Comparison of ENCODE assay signal across 1 cellular context in the genomic region with DNA sequence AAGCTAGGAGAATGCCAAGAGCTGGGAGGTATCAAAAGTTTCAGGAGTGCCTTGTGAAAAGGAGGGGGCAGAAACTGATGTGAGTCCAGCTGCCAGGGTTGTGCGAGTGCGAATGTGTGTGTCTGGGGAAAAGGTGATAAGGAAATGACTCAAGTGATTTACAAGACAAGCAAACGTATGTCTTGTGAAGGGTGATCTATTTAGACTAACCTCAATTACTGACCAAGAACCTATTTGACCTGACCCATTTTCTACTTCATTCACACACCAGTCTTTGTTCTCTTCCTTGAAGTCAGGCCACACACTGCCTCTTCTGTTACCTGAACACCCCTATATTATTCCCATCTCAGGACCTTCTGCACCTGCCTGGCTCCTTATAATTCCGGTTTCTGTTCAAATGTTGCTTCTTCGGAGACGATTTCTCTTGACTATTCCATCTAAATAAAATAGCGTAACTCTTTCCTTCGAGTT.
TF ChIP-seq lines count a peak whose summit lies in the region.

No MANE protein-coding gene starts in this region.

TF ChIP-seq in K562, 482 proteins besides CTCF, POLR2A, EP300 and RAD21 (continued from another document and continues in another):
- TF ChIP-seq, protein P1, sequence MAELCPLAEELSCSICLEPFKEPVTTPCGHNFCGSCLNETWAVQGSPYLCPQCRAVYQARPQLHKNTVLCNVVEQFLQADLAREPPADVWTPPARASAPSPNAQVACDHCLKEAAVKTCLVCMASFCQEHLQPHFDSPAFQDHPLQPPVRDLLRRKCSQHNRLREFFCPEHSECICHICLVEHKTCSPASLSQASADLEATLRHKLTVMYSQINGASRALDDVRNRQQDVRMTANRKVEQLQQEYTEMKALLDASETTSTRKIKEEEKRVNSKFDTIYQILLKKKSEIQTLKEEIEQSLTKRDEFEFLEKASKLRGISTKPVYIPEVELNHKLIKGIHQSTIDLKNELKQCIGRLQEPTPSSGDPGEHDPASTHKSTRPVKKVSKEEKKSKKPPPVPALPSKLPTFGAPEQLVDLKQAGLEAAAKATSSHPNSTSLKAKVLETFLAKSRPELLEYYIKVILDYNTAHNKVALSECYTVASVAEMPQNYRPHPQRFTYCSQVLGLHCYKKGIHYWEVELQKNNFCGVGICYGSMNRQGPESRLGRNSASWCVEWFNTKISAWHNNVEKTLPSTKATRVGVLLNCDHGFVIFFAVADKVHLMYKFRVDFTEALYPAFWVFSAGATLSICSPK (IDR thresholded peaks at IDR 0.05; ENCODE audit: borderline replicate concordance) = no peak
- TF ChIP-seq ZSCAN29 (IDR thresholded peaks at IDR 0.05) (0 out of 2 replicates have a peak, but pooled peaks have one; percentile 27), ZC3H4 (CRISPR knock-in tag; IDR thresholded peaks at IDR 0.05; ENCODE audit: borderline replicate concordance) (no peak), KLF16 (IDR thresholded peaks at IDR 0.05) (peak; percentile 91), POLR2B (IDR thresholded peaks at IDR 0.05; ENCODE audit: low read depth, partially characterized antibody) (no peak), NFXL1 (CRISPR knock-in tag; IDR thresholded peaks at IDR 0.05) (no peak), ZNF263 (CRISPR knock-in tag; IDR thresholded peaks at IDR 0.05; ENCODE audit: borderline replicate concordance) (no peak), ZNF57 (CRISPR knock-in tag; IDR thresholded peaks at IDR 0.05) (no peak), TGIF2 (CRISPR knock-in tag; IDR thresholded peaks at IDR 0.05) (no peak), ZEB2 (IDR thresholded peaks at IDR 0.05) (peak; percentile 76; the same call in 1 of the 2 replicates), GABPA (tag; conservative IDR thresholded peaks at IDR 0.05; ENCODE audit: low read depth) (no peak), ARID1B (IDR thresholded peaks at IDR 0.05) (peak; percentile 98), TRIM24 (IDR thresholded peaks at IDR 0.05) (peak; percentile 74 to 88; a peak in 3 of 4 replicates), POLR3A (IDR thresholded peaks at IDR 0.05; ENCODE audit: borderline replicate concordance, extremely low read depth, insufficient read depth, insufficient read length) (no peak), CBX1 (IDR thresholded peaks at IDR 0.05; ENCODE audit: low read depth) (no peak), ZNF165 (CRISPR knock-in tag; IDR thresholded peaks at IDR 0.05; ENCODE audit: borderline replicate concordance) (no peak), MTA3 (IDR thresholded peaks at IDR 0.05; ENCODE audit: borderline replicate concordance) (peak; percentile 80), RFX7 (CRISPR knock-in tag; IDR thresholded peaks at IDR 0.05) (no peak), ZNF766 (CRISPR knock-in tag; conservative IDR thresholded peaks at IDR 0.05) (peak; percentile 73), ZNF324 (CRISPR knock-in tag; IDR thresholded peaks at IDR 0.05) (no peak), JUNB (CRISPR knock-in tag; conservative IDR thresholded peaks at IDR 0.05) (no peak), RBM34 (IDR thresholded peaks at IDR 0.05; ENCODE audit: borderline replicate concordance, insufficient read depth, low read length) (no peak), MECOM (CRISPR knock-in tag; IDR thresholded peaks at IDR 0.05) (no peak), ZNF408 (CRISPR knock-in tag; IDR thresholded peaks at IDR 0.05; ENCODE audit: low read depth) (no peak), CBFA2T3 (IDR thresholded peaks at IDR 0.05) (peak; percentile 98), ZNF316 (IDR thresholded peaks at IDR 0.05) (peak; percentile 54; the same call in 1 of the 2 replicates), CEBPB (tag; IDR thresholded peaks at IDR 0.05) (no peak), EHMT2 (IDR thresholded peaks at IDR 0.05) (no peak), ETV5 (CRISPR knock-in tag; IDR thresholded peaks at IDR 0.05; ENCODE audit: low read depth) (peak; percentile 63), HSF4 (CRISPR knock-in tag; IDR thresholded peaks at IDR 0.05; ENCODE audit: borderline replicate concordance) (no peak), CTBP1 (IDR thresholded peaks at IDR 0.05; ENCODE audit: borderline replicate concordance) (peak; percentile 62; the same call in 1 of the 2 replicates), PTTG1 (tag; IDR thresholded peaks at IDR 0.05; ENCODE audit: low read depth) (no peak), ATF7 (IDR thresholded peaks at IDR 0.05) (peak; percentile 66), NFYB (IDR thresholded peaks at IDR 0.05; ENCODE audit: extremely low read depth, insufficient read length) (no peak), ERF (CRISPR knock-in tag; IDR thresholded peaks at IDR 0.05) (no peak), PHF21A (IDR thresholded peaks at IDR 0.05; ENCODE audit: borderline replicate concordance, low read depth) (no peak), MAFG (tag; conservative IDR thresholded peaks at IDR 0.05) (0 out of 2 replicates have a peak, but pooled peaks have one; percentile 22), CSDE1 (IDR thresholded peaks at IDR 0.05) (no peak)
- TF ChIP-seq, protein P2, sequence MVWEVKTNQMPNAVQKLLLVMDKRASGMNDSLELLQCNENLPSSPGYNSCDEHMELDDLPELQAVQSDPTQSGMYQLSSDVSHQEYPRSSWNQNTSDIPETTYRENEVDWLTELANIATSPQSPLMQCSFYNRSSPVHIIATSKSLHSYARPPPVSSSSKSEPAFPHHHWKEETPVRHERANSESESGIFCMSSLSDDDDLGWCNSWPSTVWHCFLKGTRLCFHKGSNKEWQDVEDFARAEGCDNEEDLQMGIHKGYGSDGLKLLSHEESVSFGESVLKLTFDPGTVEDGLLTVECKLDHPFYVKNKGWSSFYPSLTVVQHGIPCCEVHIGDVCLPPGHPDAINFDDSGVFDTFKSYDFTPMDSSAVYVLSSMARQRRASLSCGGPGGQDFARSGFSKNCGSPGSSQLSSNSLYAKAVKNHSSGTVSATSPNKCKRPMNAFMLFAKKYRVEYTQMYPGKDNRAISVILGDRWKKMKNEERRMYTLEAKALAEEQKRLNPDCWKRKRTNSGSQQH (CRISPR knock-in tag; IDR thresholded peaks at IDR 0.05) = no peak
- TF ChIP-seq, protein P3, sequence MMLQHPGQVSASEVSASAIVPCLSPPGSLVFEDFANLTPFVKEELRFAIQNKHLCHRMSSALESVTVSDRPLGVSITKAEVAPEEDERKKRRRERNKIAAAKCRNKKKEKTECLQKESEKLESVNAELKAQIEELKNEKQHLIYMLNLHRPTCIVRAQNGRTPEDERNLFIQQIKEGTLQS (IDR thresholded peaks at IDR 0.05) = peak; percentile 87
- TF ChIP-seq, protein P3 (CRISPR knock-in tag; conservative IDR thresholded peaks at IDR 0.05) = no peak
- TF ChIP-seq, protein P4, sequence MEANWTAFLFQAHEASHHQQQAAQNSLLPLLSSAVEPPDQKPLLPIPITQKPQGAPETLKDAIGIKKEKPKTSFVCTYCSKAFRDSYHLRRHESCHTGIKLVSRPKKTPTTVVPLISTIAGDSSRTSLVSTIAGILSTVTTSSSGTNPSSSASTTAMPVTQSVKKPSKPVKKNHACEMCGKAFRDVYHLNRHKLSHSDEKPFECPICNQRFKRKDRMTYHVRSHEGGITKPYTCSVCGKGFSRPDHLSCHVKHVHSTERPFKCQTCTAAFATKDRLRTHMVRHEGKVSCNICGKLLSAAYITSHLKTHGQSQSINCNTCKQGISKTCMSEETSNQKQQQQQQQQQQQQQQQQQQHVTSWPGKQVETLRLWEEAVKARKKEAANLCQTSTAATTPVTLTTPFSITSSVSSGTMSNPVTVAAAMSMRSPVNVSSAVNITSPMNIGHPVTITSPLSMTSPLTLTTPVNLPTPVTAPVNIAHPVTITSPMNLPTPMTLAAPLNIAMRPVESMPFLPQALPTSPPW (CRISPR knock-in tag; IDR thresholded peaks at IDR 0.05) = peak; percentile 74
- TF ChIP-seq, protein P5, sequence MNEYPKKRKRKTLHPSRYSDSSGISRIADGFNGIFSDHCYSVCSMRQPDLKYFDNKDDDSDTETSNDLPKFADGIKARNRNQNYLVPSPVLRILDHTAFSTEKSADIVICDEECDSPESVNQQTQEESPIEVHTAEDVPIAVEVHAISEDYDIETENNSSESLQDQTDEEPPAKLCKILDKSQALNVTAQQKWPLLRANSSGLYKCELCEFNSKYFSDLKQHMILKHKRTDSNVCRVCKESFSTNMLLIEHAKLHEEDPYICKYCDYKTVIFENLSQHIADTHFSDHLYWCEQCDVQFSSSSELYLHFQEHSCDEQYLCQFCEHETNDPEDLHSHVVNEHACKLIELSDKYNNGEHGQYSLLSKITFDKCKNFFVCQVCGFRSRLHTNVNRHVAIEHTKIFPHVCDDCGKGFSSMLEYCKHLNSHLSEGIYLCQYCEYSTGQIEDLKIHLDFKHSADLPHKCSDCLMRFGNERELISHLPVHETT (CRISPR knock-in tag; conservative IDR thresholded peaks at IDR 0.05 in 1 of 2, IDR thresholded peaks at IDR 0.05 in 1 of 2) = peak in 1 of 2 experiments; percentile 61; a peak in 2 of 4 replicates
- TF ChIP-seq, protein P6, sequence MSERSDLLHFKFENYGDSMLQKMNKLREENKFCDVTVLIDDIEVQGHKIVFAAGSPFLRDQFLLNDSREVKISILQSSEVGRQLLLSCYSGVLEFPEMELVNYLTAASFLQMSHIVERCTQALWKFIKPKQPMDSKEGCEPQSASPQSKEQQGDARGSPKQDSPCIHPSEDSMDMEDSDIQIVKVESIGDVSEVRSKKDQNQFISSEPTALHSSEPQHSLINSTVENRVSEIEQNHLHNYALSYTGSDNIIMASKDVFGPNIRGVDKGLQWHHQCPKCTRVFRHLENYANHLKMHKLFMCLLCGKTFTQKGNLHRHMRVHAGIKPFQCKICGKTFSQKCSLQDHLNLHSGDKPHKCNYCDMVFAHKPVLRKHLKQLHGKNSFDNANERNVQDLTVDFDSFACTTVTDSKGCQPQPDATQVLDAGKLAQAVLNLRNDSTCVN (CRISPR knock-in tag; IDR thresholded peaks at IDR 0.05) = no peak
- TF ChIP-seq, protein P7, sequence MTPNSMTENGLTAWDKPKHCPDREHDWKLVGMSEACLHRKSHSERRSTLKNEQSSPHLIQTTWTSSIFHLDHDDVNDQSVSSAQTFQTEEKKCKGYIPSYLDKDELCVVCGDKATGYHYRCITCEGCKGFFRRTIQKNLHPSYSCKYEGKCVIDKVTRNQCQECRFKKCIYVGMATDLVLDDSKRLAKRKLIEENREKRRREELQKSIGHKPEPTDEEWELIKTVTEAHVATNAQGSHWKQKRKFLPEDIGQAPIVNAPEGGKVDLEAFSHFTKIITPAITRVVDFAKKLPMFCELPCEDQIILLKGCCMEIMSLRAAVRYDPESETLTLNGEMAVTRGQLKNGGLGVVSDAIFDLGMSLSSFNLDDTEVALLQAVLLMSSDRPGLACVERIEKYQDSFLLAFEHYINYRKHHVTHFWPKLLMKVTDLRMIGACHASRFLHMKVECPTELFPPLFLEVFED (CRISPR knock-in tag; conservative IDR thresholded peaks at IDR 0.05) = no peak
- TF ChIP-seq, protein P8, sequence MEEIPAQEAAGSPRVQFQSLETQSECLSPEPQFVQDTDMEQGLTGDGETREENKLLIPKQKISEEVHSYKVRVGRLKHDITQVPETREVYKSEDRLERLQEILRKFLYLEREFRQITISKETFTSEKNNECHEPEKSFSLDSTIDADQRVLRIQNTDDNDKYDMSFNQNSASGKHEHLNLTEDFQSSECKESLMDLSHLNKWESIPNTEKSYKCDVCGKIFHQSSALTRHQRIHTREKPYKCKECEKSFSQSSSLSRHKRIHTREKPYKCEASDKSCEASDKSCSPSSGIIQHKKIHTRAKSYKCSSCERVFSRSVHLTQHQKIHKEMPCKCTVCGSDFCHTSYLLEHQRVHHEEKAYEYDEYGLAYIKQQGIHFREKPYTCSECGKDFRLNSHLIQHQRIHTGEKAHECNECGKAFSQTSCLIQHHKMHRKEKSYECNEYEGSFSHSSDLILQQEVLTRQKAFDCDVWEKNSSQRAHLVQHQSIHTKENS (CRISPR knock-in tag; IDR thresholded peaks at IDR 0.05) = no peak
- TF ChIP-seq, protein P9, sequence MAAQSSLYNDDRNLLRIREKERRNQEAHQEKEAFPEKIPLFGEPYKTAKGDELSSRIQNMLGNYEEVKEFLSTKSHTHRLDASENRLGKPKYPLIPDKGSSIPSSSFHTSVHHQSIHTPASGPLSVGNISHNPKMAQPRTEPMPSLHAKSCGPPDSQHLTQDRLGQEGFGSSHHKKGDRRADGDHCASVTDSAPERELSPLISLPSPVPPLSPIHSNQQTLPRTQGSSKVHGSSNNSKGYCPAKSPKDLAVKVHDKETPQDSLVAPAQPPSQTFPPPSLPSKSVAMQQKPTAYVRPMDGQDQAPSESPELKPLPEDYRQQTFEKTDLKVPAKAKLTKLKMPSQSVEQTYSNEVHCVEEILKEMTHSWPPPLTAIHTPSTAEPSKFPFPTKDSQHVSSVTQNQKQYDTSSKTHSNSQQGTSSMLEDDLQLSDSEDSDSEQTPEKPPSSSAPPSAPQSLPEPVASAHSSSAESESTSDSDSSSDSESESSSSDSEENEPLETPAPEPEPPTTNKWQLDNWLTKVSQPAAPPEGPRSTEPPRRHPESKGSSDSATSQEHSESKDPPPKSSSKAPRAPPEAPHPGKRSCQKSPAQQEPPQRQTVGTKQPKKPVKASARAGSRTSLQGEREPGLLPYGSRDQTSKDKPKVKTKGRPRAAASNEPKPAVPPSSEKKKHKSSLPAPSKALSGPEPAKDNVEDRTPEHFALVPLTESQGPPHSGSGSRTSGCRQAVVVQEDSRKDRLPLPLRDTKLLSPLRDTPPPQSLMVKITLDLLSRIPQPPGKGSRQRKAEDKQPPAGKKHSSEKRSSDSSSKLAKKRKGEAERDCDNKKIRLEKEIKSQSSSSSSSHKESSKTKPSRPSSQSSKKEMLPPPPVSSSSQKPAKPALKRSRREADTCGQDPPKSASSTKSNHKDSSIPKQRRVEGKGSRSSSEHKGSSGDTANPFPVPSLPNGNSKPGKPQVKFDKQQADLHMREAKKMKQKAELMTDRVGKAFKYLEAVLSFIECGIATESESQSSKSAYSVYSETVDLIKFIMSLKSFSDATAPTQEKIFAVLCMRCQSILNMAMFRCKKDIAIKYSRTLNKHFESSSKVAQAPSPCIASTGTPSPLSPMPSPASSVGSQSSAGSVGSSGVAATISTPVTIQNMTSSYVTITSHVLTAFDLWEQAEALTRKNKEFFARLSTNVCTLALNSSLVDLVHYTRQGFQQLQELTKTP (IDR thresholded peaks at IDR 0.05; ENCODE audit: low read depth in 1 of 2, partially characterized antibody in 2 of 2) = peak; percentile 36 to 84
- TF ChIP-seq, protein P10, sequence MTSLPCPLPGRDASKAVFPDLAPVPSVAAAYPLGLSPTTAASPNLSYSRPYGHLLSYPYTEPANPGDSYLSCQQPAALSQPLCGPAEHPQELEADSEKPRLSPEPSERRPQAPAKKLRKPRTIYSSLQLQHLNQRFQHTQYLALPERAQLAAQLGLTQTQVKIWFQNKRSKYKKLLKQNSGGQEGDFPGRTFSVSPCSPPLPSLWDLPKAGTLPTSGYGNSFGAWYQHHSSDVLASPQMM (CRISPR knock-in tag; IDR thresholded peaks at IDR 0.05) = no peak
- TF ChIP-seq, protein P11, sequence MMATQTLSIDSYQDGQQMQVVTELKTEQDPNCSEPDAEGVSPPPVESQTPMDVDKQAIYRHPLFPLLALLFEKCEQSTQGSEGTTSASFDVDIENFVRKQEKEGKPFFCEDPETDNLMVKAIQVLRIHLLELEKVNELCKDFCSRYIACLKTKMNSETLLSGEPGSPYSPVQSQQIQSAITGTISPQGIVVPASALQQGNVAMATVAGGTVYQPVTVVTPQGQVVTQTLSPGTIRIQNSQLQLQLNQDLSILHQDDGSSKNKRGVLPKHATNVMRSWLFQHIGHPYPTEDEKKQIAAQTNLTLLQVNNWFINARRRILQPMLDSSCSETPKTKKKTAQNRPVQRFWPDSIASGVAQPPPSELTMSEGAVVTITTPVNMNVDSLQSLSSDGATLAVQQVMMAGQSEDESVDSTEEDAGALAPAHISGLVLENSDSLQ (IDR thresholded peaks at IDR 0.05) = peak; percentile 92
